ENCODE assay signal across 8 cellular contexts in the genomic region with DNA sequence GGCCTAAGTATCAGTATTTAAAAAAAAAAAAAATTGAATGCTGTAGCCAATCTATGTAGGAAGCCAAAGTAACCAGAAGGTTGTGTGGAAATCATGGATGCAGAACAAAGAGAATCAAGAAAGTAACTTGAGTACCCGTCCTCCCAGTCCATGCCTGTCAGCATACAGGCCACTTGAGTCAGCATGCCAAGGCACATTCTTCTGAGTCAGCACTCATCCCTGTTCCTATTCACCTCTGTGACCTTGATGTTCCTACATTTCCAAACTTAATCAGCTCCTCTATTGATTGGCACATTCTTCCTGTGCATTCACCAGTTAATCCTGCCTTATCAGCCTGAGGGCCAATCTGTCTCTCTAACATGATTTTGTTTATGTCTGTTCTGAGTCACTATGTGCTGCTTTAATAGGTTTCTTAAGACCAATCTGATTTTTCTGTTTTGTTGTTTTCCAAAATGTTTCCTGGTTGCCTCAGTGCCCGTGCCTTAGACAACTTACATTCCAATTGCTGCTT.
DNase-seq lines count a peak whose midpoint lies in the region; ATAC-seq and TF ChIP-seq lines count a peak whose summit lies in the region.
"Had no signal": no experiment of that assay in that cellular context is flagged by ENCODE, and none has a peak within 500 bp of the region (broad histone marks: within the 10 kb centered on the region; RNA-seq: fewer than 3 reads in every experiment).

No MANE protein-coding gene starts in this region.

- no peak overlapping the region for H3K4me3 ChIP-seq in fibroblast of villous mesenchyme (ENCODE audit: low read depth, low read length)
- no peak overlapping the region for H3K4me3 ChIP-seq in skeletal muscle satellite cell (ENCODE audit: low read length)

- H3K27ac Mint-ChIP-seq in naive thymus-derived CD8-positive, alpha-beta T cell: peak overlapping the region in 2 of 10 donors; percentile 34 to 50

- H3K4me1 Mint-ChIP-seq in naive thymus-derived CD8-positive, alpha-beta T cell: peaks cover 3 to 18% (median 11%) of the 10 kb centered on the region in 4 donors

- no peaks in the 10 kb centered on the region for H3K9me3 Mint-ChIP-seq in naive thymus-derived CD8-positive, alpha-beta T cell

- peaks cover 0 to 21% (median 18%) of the 10 kb centered on the region in 3 donors for H3K36me3 Mint-ChIP-seq in naive thymus-derived CD8-positive, alpha-beta T cell

- no peaks in the 10 kb centered on the region for H3K27me3 ChIP-seq in skeletal muscle satellite cell (ENCODE audit: control insufficient read depth, insufficient read depth, low read length)

- no peaks in the 10 kb centered on the region for H3K27me3 Mint-ChIP-seq in naive thymus-derived CD8-positive, alpha-beta T cell

- H3K4me2 ChIP-seq in skeletal muscle satellite cell (ENCODE audit: low read length): peak overlapping the region; percentile 5

- no peak for TF ChIP-seq CTCF in fibroblast of villous mesenchyme (IDR thresholded peaks at IDR 0.05; ENCODE audit: insufficient read depth, low read depth, low read length)

- no peak overlapping the region for H3K9ac ChIP-seq in skeletal muscle satellite cell (ENCODE audit: low read depth, low read length)

- peak; percentile 88 for DNase-seq in HCEC 1CT
- DNase-seq in RPMI7951 (ENCODE audit: low read depth): peak; percentile 26
- DNase-seq in fibroblast of villous mesenchyme (ENCODE audit: low read depth): peak; percentile 88
- no peak for DNase-seq in hippocampal formation (lab: John Stamatoyannopoulos, UW)
- no peak for DNase-seq in naive thymus-derived CD8-positive, alpha-beta T cell
- DNase-seq: NCI-H1930 had no signal

- H3K4me1 ChIP-seq in skeletal muscle satellite cell (ENCODE audit: control insufficient read depth, insufficient read depth, low read length): peaks cover 13% of the 10 kb centered on the region

- POLR2A ChIA-PET in naive thymus-derived CD8-positive, alpha-beta T cell (lab: Charles Lee): no interaction called here

- H3K36me3 ChIP-seq in skeletal muscle satellite cell (ENCODE audit: insufficient read depth, low read length): no peaks in the 10 kb centered on the region

- H3K4me3 Mint-ChIP-seq in naive thymus-derived CD8-positive, alpha-beta T cell: no peak overlapping the region

- H3K9me3 ChIP-seq in skeletal muscle satellite cell (replicated peaks; ENCODE audit: low read length): no peaks in the 10 kb centered on the region

- no peak for ATAC-seq in HG02840 (IDR thresholded peaks at IDR 0.05; ENCODE audit: low FRiP score, unreplicated experiment)
- ATAC-seq in naive thymus-derived CD8-positive, alpha-beta T cell: no peak

Comparison
In these comparisons a context has a peak if more than half of its experiments do, and no peak if none do; other contexts are left out.
1. DNase-seq: peak in HCEC 1CT (single experiment), RPMI7951 (single experiment) and fibroblast of villous mesenchyme (single experiment); none in hippocampal formation (0 of 2) and naive thymus-derived CD8-positive, alpha-beta T cell (0 of 10).